9 cellular contexts compared by ENCODE assay signal in genomic region chr11:5992604-5993251, GRCh38. TPM values are rescaled to one million over a fixed set of nuclear protein-coding genes. Genes with fewer than 3 reads are reported as not detected.
DNase-seq lines count a peak whose midpoint lies in the region; ATAC-seq lines count a peak whose summit lies in the region.
"Had no signal": no experiment of that assay in that cellular context is flagged by ENCODE, and none has a peak within 500 bp of the region (broad histone marks: within the 10 kb centered on the region; RNA-seq: fewer than 3 reads in every experiment).

No MANE protein-coding gene starts in this region.

- H3K27me3 ChIP-seq in H7 (ENCODE audit: control insufficient read depth, insufficient read depth, low read length): no peaks in the 10 kb centered on the region
- H3K27me3 ChIP-seq: SJCRH30 had no signal

- H3K4me1 Mint-ChIP-seq in T-cell: no peaks in the 10 kb centered on the region
- no peaks in the 10 kb centered on the region for H3K4me1 Mint-ChIP-seq in activated T-cell treated with anti-CD3 and anti-CD28 coated beads, Interleukin-2, amount 50 U/mL, for 72 hours (ENCODE audit: low read depth)

- peak; percentile 69 for DNase-seq in DMS53 (lab: John Stamatoyannopoulos, UW)
- DNase-seq in H7: peak; percentile 67
- DNase-seq in SKM-1 (lab: John Stamatoyannopoulos, UW; ENCODE audit: unreplicated experiment): peak; percentile 35
- DNase-seq in kidney glomerular epithelial cell (lab: John Stamatoyannopoulos, UW): peak; percentile 31
- DNase-seq in stimulated activated CD4-positive, alpha-beta T cell treated with anti-CD3 and anti-CD28 coated beads, Interleukin-4, amount 100 ng/mL, for 24 hours: no peak
- no peak for DNase-seq in T-cell
- DNase-seq in NCI-H187 (lab: John Stamatoyannopoulos, UW): no peak
- DNase-seq in activated T-cell treated with anti-CD3 and anti-CD28 coated beads, Interleukin-2, amount 50 U/mL, for 72 hours: no peak

- H3K9me3 Mint-ChIP-seq in T-cell: peaks cover 0 to 1% (median 0%) of the 10 kb centered on the region in 3 donors
- H3K9me3 Mint-ChIP-seq in activated T-cell treated with anti-CD3 and anti-CD28 coated beads, Interleukin-2, amount 50 U/mL, for 72 hours: no peaks in the 10 kb centered on the region

- no peak overlapping the region for H3K4me3 ChIP-seq in H7 (ENCODE audit: insufficient read depth, low read depth, low read length)
- H3K4me3 ChIP-seq: SJCRH30 had no signal

- no peak for ATAC-seq in T-cell (replicated peaks in 1 of 4)
- ATAC-seq in activated T-cell treated with anti-CD3 and anti-CD28 coated beads, Interleukin-2, amount 50 U/mL, for 72 hours (replicated peaks in 1 of 2): no peak

- H3K27ac Mint-ChIP-seq in T-cell: no peak overlapping the region
- no peak overlapping the region for H3K27ac Mint-ChIP-seq in activated T-cell treated with anti-CD3 and anti-CD28 coated beads, Interleukin-2, amount 50 U/mL, for 72 hours

- H3K4me3 Mint-ChIP-seq in T-cell: no peak overlapping the region
- no peak overlapping the region for H3K4me3 Mint-ChIP-seq in activated T-cell treated with anti-CD3 and anti-CD28 coated beads, Interleukin-2, amount 50 U/mL, for 72 hours

- CTCF ChIA-PET in T-cell (lab: Charles Lee): interaction anchor here in 1 of 2 donors (0.6 to 1.0 kb wide), 2 partner anchors 358 to 368 kb away, joined by 3 read pairs; no protein-coding TSS in a partner anchor

- no peaks in the 10 kb centered on the region for H3K36me3 ChIP-seq in H7 (replicated peaks; ENCODE audit: control insufficient read depth, insufficient read depth, low read length)
- H3K36me3 ChIP-seq: SJCRH30 had no signal

- H3K27me3 Mint-ChIP-seq in T-cell: peaks cover 7 to 23% of the 10 kb centered on the region in 2 donors
- H3K27me3 Mint-ChIP-seq in activated T-cell treated with anti-CD3 and anti-CD28 coated beads, Interleukin-2, amount 50 U/mL, for 72 hours (ENCODE audit: low read depth): peaks cover 5% of the 10 kb centered on the region

- POLR2A ChIA-PET in T-cell (lab: Charles Lee): no interaction called here

- no peaks in the 10 kb centered on the region for H3K36me3 Mint-ChIP-seq in T-cell
- H3K36me3 Mint-ChIP-seq in activated T-cell treated with anti-CD3 and anti-CD28 coated beads, Interleukin-2, amount 50 U/mL, for 72 hours (ENCODE audit: insufficient read depth in 2 of 2): no peaks in the 10 kb centered on the region

RNA-seq across cellular contexts. Expression of gene OR52L1, which starts 5.9 kb away (rescaled TPM):
- not detected in 2 replicates for total RNA-seq in H7 (2014; rRNA removed; shearing (Covaris generic))
- under 1 TPM in 1 of 5 donors, not detected in 4; 0.32 TPM for total RNA-seq in T-cell
- not detected for total RNA-seq in activated T-cell treated with anti-CD3 and anti-CD28 coated beads, Interleukin-2, amount 50 U/mL, for 72 hours
- total RNA-seq: SJCRH30 had no signal

RNA-seq across cellular contexts. Expression of gene OR56A4, which starts 14.0 kb away (rescaled TPM):
- total RNA-seq in H7 (2014; rRNA removed; shearing (Covaris generic)): not detected in 2 replicates
- total RNA-seq in T-cell: under 1 TPM in 2 of 5 donors, not detected in 3; 0.07 to 0.09 TPM
- not detected for total RNA-seq in activated T-cell treated with anti-CD3 and anti-CD28 coated beads, Interleukin-2, amount 50 U/mL, for 72 hours
- total RNA-seq: SJCRH30 had no signal

RNA-seq across cellular contexts. Expression of gene OR56A5, which starts 24.4 kb away (rescaled TPM):
- 0.18 TPM in 1 of 2 replicates, not detected in the other for total RNA-seq in H7 (2014; rRNA removed; shearing (Covaris generic))
- total RNA-seq in T-cell: not detected
- not detected for total RNA-seq in activated T-cell treated with anti-CD3 and anti-CD28 coated beads, Interleukin-2, amount 50 U/mL, for 72 hours
- total RNA-seq: SJCRH30 had no signal

RNA-seq across cellular contexts. Expression of gene OR56A1, which starts 37.8 kb away (rescaled TPM):
- total RNA-seq in H7 (2014; rRNA removed; shearing (Covaris generic)): 0.03 and 0.07 TPM in 2 replicates
- total RNA-seq in T-cell: under 1 TPM in 1 of 5 donors, not detected in 4; 0.23 TPM
- not detected for total RNA-seq in activated T-cell treated with anti-CD3 and anti-CD28 coated beads, Interleukin-2, amount 50 U/mL, for 72 hours
- total RNA-seq: SJCRH30 had no signal

RNA-seq across cellular contexts. Expression of gene OR56A3, which starts 50.7 kb away (rescaled TPM):
- not detected in 2 replicates for total RNA-seq in H7 (2014; rRNA removed; shearing (Covaris generic))
- total RNA-seq in T-cell: not detected
- total RNA-seq in activated T-cell treated with anti-CD3 and anti-CD28 coated beads, Interleukin-2, amount 50 U/mL, for 72 hours: not detected
- total RNA-seq: SJCRH30 had no signal

Comparison
In these comparisons a context has a peak if more than half of its experiments do, and no peak if none do; other contexts are left out.
1. DNase-seq: peak in DMS53 (single experiment), H7 (single experiment), SKM-1 (single experiment) and kidney glomerular epithelial cell (single experiment); none in stimulated activated CD4-positive, alpha-beta T cell treated with anti-CD3 and anti-CD28 coated beads, Interleukin-4, amount 100 ng/mL, for 24 hours (single experiment), T-cell (0 of 34), NCI-H187 (0 of 2) and activated T-cell treated with anti-CD3 and anti-CD28 coated beads, Interleukin-2, amount 50 U/mL, for 72 hours (0 of 2).